Comparison of ENCODE assay signal across 14 cellular contexts in the genomic region with DNA sequence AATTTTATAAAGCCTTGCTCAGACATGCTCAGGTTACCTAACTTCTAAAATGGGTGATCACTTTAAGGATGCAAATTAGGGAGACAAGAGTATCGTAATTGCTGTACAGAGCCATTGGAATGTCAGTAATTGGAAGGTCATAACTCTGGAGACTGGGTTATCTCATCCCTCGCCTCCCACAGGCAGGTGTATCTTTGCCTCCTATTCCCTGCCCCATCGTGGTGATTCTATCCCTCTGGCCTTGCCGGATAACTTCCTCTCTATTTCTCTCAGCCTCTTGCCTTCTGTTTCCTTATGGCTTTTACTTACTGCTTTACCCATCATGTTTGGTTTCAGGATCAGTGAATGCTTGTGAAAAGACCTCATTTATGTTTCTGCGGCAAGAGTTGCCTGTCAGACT. TPM values are rescaled to one million over a fixed set of nuclear protein-coding genes. Genes with fewer than 3 reads are reported as not detected.
DNase-seq lines count a peak whose midpoint lies in the region; ATAC-seq, FAIRE-seq and TF ChIP-seq lines count a peak whose summit lies in the region.
"Had no signal": no experiment of that assay in that cellular context is flagged by ENCODE, and none has a peak within 500 bp of the region (broad histone marks: within the 10 kb centered on the region; RNA-seq: fewer than 3 reads in every experiment).

No MANE protein-coding gene starts in this region.

- DNase-seq in cardiac muscle cell (ENCODE audit: low read depth in 1 of 2, low spot score in 1 of 2), result no peak
- DNase-seq in cardiac septum (ENCODE audit: low spot score), result no peak
- peak; percentile 43 for DNase-seq in NCI-H526 treated with DMSO at 0.1 percent for 48 hours (lab: John Stamatoyannopoulos, UW)
- no peak for DNase-seq in mammary epithelial cell
- DNase-seq in suprapubic skin (ENCODE audit: low spot score in 2 of 2), result no peak
- no peak for DNase-seq in kidney
- no peak for DNase-seq in HuH-7.5 (ENCODE audit: low spot score)
- DNase-seq: activated CD4-positive, alpha-beta T cell treated with anti-CD3 and anti-CD28 coated beads, Interleukin-2, amount 50 U/mL, for 4 hours; C1 segment of cervical spinal cord; NCI-H510A; SIG-M5 had no signal

- H2AFZ ChIP-seq in mammary epithelial cell (ENCODE audit: low read depth, low read length), result no peak overlapping the region

- H3K27ac ChIP-seq in cardiac muscle cell, result peak overlapping the region; percentile 94
- H3K27ac ChIP-seq in mammary epithelial cell (ENCODE audit: insufficient read depth, low read depth, low read length), result no peak overlapping the region
- H3K27ac ChIP-seq in suprapubic skin, result no peak overlapping the region
- H3K27ac ChIP-seq in kidney (ENCODE audit: low read depth in 2 of 2, low read length in 2 of 2), result no peak overlapping the region
- H3K27ac ChIP-seq: epithelial cell of prostate had no signal

- peaks cover 81% of the 10 kb centered on the region for H3K79me2 ChIP-seq in mammary epithelial cell (ENCODE audit: insufficient read depth, low read length)

- peak overlapping the region; percentile 94 for H3K4me2 ChIP-seq in mammary epithelial cell (ENCODE audit: insufficient read depth, low read depth, low read length)

- CTCF ChIA-PET in mammary epithelial cell (lab: Charles Lee; ENCODE audit: low non-redundant PET), result no interaction called here

- FAIRE-seq in kidney (lab: Jason Lieb, UNC), result no peak

- H3K9ac ChIP-seq in mammary epithelial cell (ENCODE audit: insufficient read depth, low read length) (no peak overlapping the region), kidney (ENCODE audit: low read length in 2 of 2) (no peak overlapping the region)

- dilution Hi-C loops in mammary epithelial cell (cut with HindIII; ENCODE audit: low sequenced_read_pairs), result loop anchor here (10.0 kb wide), 1 partner anchor 54 kb away; no protein-coding TSS in a partner anchor

- H3K36me3 ChIP-seq in cardiac muscle cell (peaks cover 15% of the 10 kb centered on the region), mammary epithelial cell (ENCODE audit: insufficient read depth, low read length) (peaks cover 19% of the 10 kb centered on the region), suprapubic skin (peaks cover 2% of the 10 kb centered on the region), kidney (ENCODE audit: control insufficient read depth in 1 of 2, insufficient read depth in 2 of 2, low read length in 2 of 2) (no peaks in the 10 kb centered on the region)

- no peaks in the 10 kb centered on the region for H3K9me3 ChIP-seq in cardiac muscle cell (ENCODE audit: low read depth)
- no peaks in the 10 kb centered on the region for H3K9me3 ChIP-seq in mammary epithelial cell (replicated peaks; ENCODE audit: insufficient read depth, low read length)
- no peaks in the 10 kb centered on the region for H3K9me3 ChIP-seq in suprapubic skin
- no peaks in the 10 kb centered on the region for H3K9me3 ChIP-seq in kidney (ENCODE audit: control insufficient read depth in 1 of 2, low read length in 2 of 2)

- in situ Hi-C loops in mammary epithelial cell (cut with MboI; ENCODE audit: low sequenced_read_pairs in 2 of 2), result no loop called here

- H3K27me3 ChIP-seq in cardiac muscle cell (no peaks in the 10 kb centered on the region), mammary epithelial cell (ENCODE audit: insufficient read depth, low read length) (no peaks in the 10 kb centered on the region), suprapubic skin (no peaks in the 10 kb centered on the region)

- no peaks in the 10 kb centered on the region for H4K20me1 ChIP-seq in mammary epithelial cell (ENCODE audit: insufficient read depth, low read length)

- TF ChIP-seq CTCF in cardiac muscle cell (IDR thresholded peaks at IDR 0.05; ENCODE audit: low read depth, low read length) (no peak), mammary epithelial cell (conservative IDR thresholded peaks at IDR 0.05 in 1 of 2, IDR thresholded peaks at IDR 0.05 in 1 of 2; ENCODE audit: extremely low read depth in 1 of 2, insufficient read depth in 1 of 2, low read depth in 1 of 2, low read length in 2 of 2) (no peak), suprapubic skin (IDR thresholded peaks at IDR 0.05) (no peak), kidney (IDR thresholded peaks at IDR 0.05; ENCODE audit: borderline replicate concordance, extremely low read depth, insufficient read depth) (no peak)

- H3K4me3 ChIP-seq in cardiac muscle cell, result peak overlapping the region; percentile 99
- H3K4me3 ChIP-seq in mammary epithelial cell (replicated peaks in 1 of 3; ENCODE audit: insufficient read depth in 1 of 3, low read depth in 2 of 3, low read length in 3 of 3), result peak overlapping the region in 1 of 3 experiments; percentile 94
- peak overlapping the region; percentile 72 for H3K4me3 ChIP-seq in suprapubic skin
- no peak overlapping the region for H3K4me3 ChIP-seq in kidney (ENCODE audit: low read length in 2 of 2)

- TF ChIP-seq EP300 in suprapubic skin (IDR thresholded peaks at IDR 0.05), result no peak

- intact Hi-C loops in cardiac septum (cut with DNase I) (no loop called here), mammary epithelial cell (cut with micrococcal nuclease) (loop anchor here (5.0 kb wide), 1 partner anchor 46 kb away; no protein-coding TSS in a partner anchor), kidney (cut with DNase I) (no loop called here)

- ATAC-seq in HG02571 (IDR thresholded peaks at IDR 0.05; ENCODE audit: unreplicated experiment), result no peak
- ATAC-seq: sciatic nerve had no signal

- WGBS in mammary epithelial cell (ENCODE audit: low coverage, missing lambda C conversion rate), result 76% methylated on average over 5 of the region's 5 CpGs
- WGBS in suprapubic skin, result 59% methylated on average over 5 of the region's 5 CpGs

- peaks cover 52% of the 10 kb centered on the region for H3K4me1 ChIP-seq in cardiac muscle cell (ENCODE audit: low read depth)
- peaks cover 34% of the 10 kb centered on the region for H3K4me1 ChIP-seq in mammary epithelial cell (ENCODE audit: insufficient read depth, low read length)
- peaks cover 34% of the 10 kb centered on the region for H3K4me1 ChIP-seq in suprapubic skin
- H3K4me1 ChIP-seq in kidney (ENCODE audit: control insufficient read depth in 1 of 2, insufficient read depth in 1 of 2, low read depth in 1 of 2, low read length in 2 of 2), result peaks cover 5 to 8% of the 10 kb centered on the region in 2 donors

- BruUV-seq in mammary epithelial cell (replicated peaks; lab: Mats Ljungman, UMichigan), result no TSS peak

- no peak for TF ChIP-seq POLR2A in suprapubic skin (IDR thresholded peaks at IDR 0.05)

RNA-seq across cellular contexts. Expression of a gene that starts 2.5 kb away (rescaled TPM):
- total RNA-seq in cardiac muscle cell (619 and 1,005 TPM in 2 replicates), cardiac septum (46.2 TPM), mammary epithelial cell (10 to 100 TPM; 13.8 to 34.0 TPM), suprapubic skin (100 to 1,000 TPM in 1 of 4 donors, 10 to 100 TPM in 3; 35.2 to 151 (median 66.5) TPM), kidney (19.2 TPM)
- polyA plus RNA-seq in cardiac muscle cell (383 and 432 TPM in 2 replicates), mammary epithelial cell (25.0 TPM), kidney (ENCODE audit: insufficient read depth, low read depth, low replicate concordance) (4.6 TPM)
- 105 TPM for polyA minus RNA-seq in mammary epithelial cell

Comparison
In these comparisons a context has a peak if more than half of its experiments do, and no peak if none do; other contexts are left out.
1. H3K4me3 ChIP-seq: peak in cardiac muscle cell (single experiment) and suprapubic skin (single experiment); none in kidney (0 of 2).